Comparison of ENCODE assay signal across 15 cellular contexts in the genomic region with DNA sequence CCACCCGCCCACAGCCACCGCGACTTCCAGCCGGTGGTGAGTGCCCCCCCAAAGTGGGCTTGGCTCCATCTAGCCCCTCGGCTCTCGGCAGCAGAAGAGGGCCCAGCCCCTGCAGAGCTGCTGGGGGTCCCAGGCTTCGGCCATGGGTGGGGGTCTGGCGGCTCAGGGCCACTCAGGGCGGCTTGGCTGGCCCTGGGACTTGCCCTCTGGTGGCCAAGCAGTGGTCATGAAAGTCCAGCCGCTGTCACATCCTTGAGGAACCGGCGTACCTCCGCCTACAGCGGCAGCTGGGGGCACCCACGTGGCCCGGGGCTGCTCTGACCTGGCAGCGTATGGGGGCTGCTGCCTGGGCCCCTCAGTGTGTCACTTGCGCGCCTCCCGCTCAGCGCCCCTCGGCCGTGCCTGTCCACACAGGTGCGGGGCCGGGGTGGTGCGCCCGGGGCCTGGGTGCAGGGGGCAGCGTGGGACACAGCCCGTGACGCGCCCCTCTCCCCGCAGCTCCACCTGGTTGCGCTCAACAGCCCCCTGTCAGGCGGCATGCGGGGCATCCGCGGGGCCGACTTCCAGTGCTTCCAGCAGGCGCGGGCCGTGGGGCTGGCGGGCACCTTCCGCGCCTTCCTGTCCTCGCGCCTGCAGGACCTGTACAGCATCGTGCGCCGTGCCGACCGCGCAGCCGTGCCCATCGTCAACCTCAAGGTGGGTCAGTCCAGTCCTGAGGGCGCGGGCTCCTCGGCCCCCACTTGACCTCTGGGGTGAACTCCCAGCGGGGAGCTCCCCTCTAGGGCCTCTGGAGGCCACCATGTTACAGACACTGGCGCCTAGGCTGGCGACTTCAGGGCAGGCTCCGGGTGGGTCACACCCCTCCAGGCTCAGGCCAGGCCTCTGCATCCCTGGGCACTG. TPM values are rescaled to one million over a fixed set of nuclear protein-coding genes. Genes with fewer than 3 reads are reported as not detected.
A peak's percentile ranks its signal among the peaks of the same experiment; 100 is the strongest.
DNase-seq lines count a peak whose midpoint lies in the region; ATAC-seq, FAIRE-seq and TF ChIP-seq lines count a peak whose summit lies in the region.
"Had no signal": no experiment of that assay in that cellular context is flagged by ENCODE, and none has a peak within 500 bp of the region (broad histone marks: within the 10 kb centered on the region; RNA-seq: fewer than 3 reads in every experiment).

No MANE protein-coding gene starts in this region.

- H3K36me3 ChIP-seq in kidney (ENCODE audit: control insufficient read depth in 1 of 2, insufficient read depth in 2 of 2, low read length in 2 of 2): peaks cover 3 to 5% of the 10 kb centered on the region in 2 donors

- no peaks in the 10 kb centered on the region for H3K27me3 Mint-ChIP-seq in stimulated activated memory B cell treated with anti-CD40 and anti-IgM and Interleukin-4, amounts not matched to agents 10 μg/mL and 1 μg/mL and 100 μg/mL, for 72 hours
- H3K27me3 Mint-ChIP-seq: T-cell had no signal

- DNase-seq in HFF-Myc (ENCODE audit: extremely low read depth, low read depth) (no peak), astrocyte of the spinal cord (ENCODE audit: low read depth, low spot score) (no peak), kidney (peak; percentile 80), HT-29 (ENCODE audit: low spot score) (no peak), GM19238 (ENCODE audit: insufficient read length, low spot score) (no peak)
- DNase-seq: activated CD4-positive, CD25-positive, alpha-beta regulatory T cell; activated naive CD4-positive, alpha-beta T cell; kidney glomerular epithelial cell; MG63; NCI-H2081; T-cell had no signal

- ATAC-seq in stimulated activated memory B cell treated with anti-CD40 and anti-IgM and Interleukin-4, amounts not matched to agents 10 μg/mL and 1 μg/mL and 100 μg/mL, for 72 hours: peak; percentile 17
- no peak for ATAC-seq in HG03457 (IDR thresholded peaks at IDR 0.05; ENCODE audit: unreplicated experiment)
- ATAC-seq: T-cell had no signal

- in situ Hi-C loops in astrocyte of the spinal cord (cut with HindIII; ENCODE audit: low sequenced_read_pairs): no loop called here

- H3K36me3 Mint-ChIP-seq in stimulated activated memory B cell treated with anti-CD40 and anti-IgM and Interleukin-4, amounts not matched to agents 10 μg/mL and 1 μg/mL and 100 μg/mL, for 72 hours: peaks cover 13% of the 10 kb centered on the region

- H3K4me1 ChIP-seq in kidney (ENCODE audit: control insufficient read depth in 1 of 2, insufficient read depth in 1 of 2, low read depth in 1 of 2, low read length in 2 of 2): peaks cover 0 to 4% of the 10 kb centered on the region in 2 donors

- no peak overlapping the region for H3K27ac Mint-ChIP-seq in stimulated activated memory B cell treated with anti-CD40 and anti-IgM and Interleukin-4, amounts not matched to agents 10 μg/mL and 1 μg/mL and 100 μg/mL, for 72 hours
- H3K27ac Mint-ChIP-seq: T-cell had no signal

- no peak overlapping the region for H3K9ac ChIP-seq in kidney (ENCODE audit: low read length in 2 of 2)

- intact Hi-C loops in kidney (cut with DNase I): no loop called here

- TF ChIP-seq CTCF in HFF-Myc (IDR thresholded peaks at IDR 0.05; ENCODE audit: low read depth, low read length, missing control alignments) (peak; percentile 3), astrocyte of the spinal cord (IDR thresholded peaks at IDR 0.05; ENCODE audit: low read depth, low read length) (peak; percentile 16), kidney (IDR thresholded peaks at IDR 0.05; ENCODE audit: borderline replicate concordance, extremely low read depth, insufficient read depth) (no peak)

- no peaks in the 10 kb centered on the region for H3K9me3 Mint-ChIP-seq in stimulated activated memory B cell treated with anti-CD40 and anti-IgM and Interleukin-4, amounts not matched to agents 10 μg/mL and 1 μg/mL and 100 μg/mL, for 72 hours
- H3K9me3 Mint-ChIP-seq: T-cell had no signal

- H3K9me3 ChIP-seq in kidney (ENCODE audit: control insufficient read depth in 1 of 2, low read length in 2 of 2): no peaks in the 10 kb centered on the region
- H3K9me3 ChIP-seq: MG63 had no signal

- peaks cover 8% of the 10 kb centered on the region for H3K4me1 Mint-ChIP-seq in stimulated activated memory B cell treated with anti-CD40 and anti-IgM and Interleukin-4, amounts not matched to agents 10 μg/mL and 1 μg/mL and 100 μg/mL, for 72 hours

- H3K27ac ChIP-seq in kidney (ENCODE audit: low read depth in 2 of 2, low read length in 2 of 2): no peak overlapping the region
- H3K27ac ChIP-seq: C4-2B, dorsolateral prefrontal cortex had no signal

- no peak overlapping the region for H3K4me3 ChIP-seq in HFF-Myc (replicated peaks; ENCODE audit: low read depth, low read length)
- H3K4me3 ChIP-seq in astrocyte of the spinal cord (ENCODE audit: low read depth, low read length): no peak overlapping the region
- no peak overlapping the region for H3K4me3 ChIP-seq in kidney (ENCODE audit: low read length in 2 of 2)
- H3K4me3 ChIP-seq: dorsolateral prefrontal cortex, MG63 had no signal

- no peak overlapping the region for H3K4me3 Mint-ChIP-seq in stimulated activated memory B cell treated with anti-CD40 and anti-IgM and Interleukin-4, amounts not matched to agents 10 μg/mL and 1 μg/mL and 100 μg/mL, for 72 hours
- H3K4me3 Mint-ChIP-seq: T-cell had no signal

- FAIRE-seq in kidney (lab: Jason Lieb, UNC): no peak

RNA-seq across cellular contexts. Expression of gene SLC19A1, which starts 32.4 kb away (rescaled TPM):
- total RNA-seq in kidney: 7.2 TPM
- polyA plus RNA-seq in kidney (ENCODE audit: insufficient read depth, low read depth, low replicate concordance): 5.1 TPM
- total RNA-seq in HT-29 (2014; rRNA removed; shearing (Covaris generic)): 56.7 and 67.4 TPM in 2 replicates
